In genomic region chr11:67024410-67024809, GRCh38 we compare ENCODE assay signal across 10 cellular contexts. TPM values are rescaled to one million over a fixed set of nuclear protein-coding genes. Genes with fewer than 3 reads are reported as not detected.
A peak's percentile ranks its signal among the peaks of the same experiment; 100 is the strongest.
DNase-seq lines count a peak whose midpoint lies in the region; ATAC-seq and TF ChIP-seq lines count a peak whose summit lies in the region.
"Had no signal": no experiment of that assay in that cellular context is flagged by ENCODE, and none has a peak within 500 bp of the region (broad histone marks: within the 10 kb centered on the region; RNA-seq: fewer than 3 reads in every experiment).

No MANE protein-coding gene starts in this region.

- intact Hi-C loops in activated CD4-positive, alpha-beta memory T cell treated with anti-CD3 and anti-CD28 coated beads for 36 hours (cut with micrococcal nuclease): no loop called here
- intact Hi-C loops in dorsolateral prefrontal cortex (cut with DNase I): no loop called here

- H3K27me3 Mint-ChIP-seq in activated CD4-positive, alpha-beta memory T cell treated with anti-CD3 and anti-CD28 coated beads for 36 hours: peaks cover 35% of the 10 kb centered on the region

- H3K27ac Mint-ChIP-seq in activated CD4-positive, alpha-beta memory T cell treated with anti-CD3 and anti-CD28 coated beads for 36 hours: peak overlapping the region; percentile 60

- H3K27ac ChIP-seq in dorsolateral prefrontal cortex: peak overlapping the region in 14 of 59 donors; percentile 44 to 90 (median 66)
- H3K27ac ChIP-seq: foreskin keratinocyte had no signal

- H3K4me3 ChIP-seq in dorsolateral prefrontal cortex: peak overlapping the region in 44 of 59 donors; percentile 5 to 74 (median 61)

- H3K36me3 Mint-ChIP-seq in activated CD4-positive, alpha-beta memory T cell treated with anti-CD3 and anti-CD28 coated beads for 36 hours: no peaks in the 10 kb centered on the region

- POLR2A ChIA-PET in activated CD4-positive, alpha-beta memory T cell treated with anti-CD3 and anti-CD28 coated beads for 36 hours (lab: Charles Lee): no interaction called here

- DNase-seq in NAMALWA (ENCODE audit: low spot score) (peak; percentile 58), dorsolateral prefrontal cortex (no peak), retina (no peak), NCI-H82 treated with DMSO at 0.1 percent for 48 hours (lab: John Stamatoyannopoulos, UW; ENCODE audit: unreplicated experiment) (no peak), C1 segment of cervical spinal cord (lab: John Stamatoyannopoulos, UW) (no peak)
- peak; percentile 82 for DNase-seq in activated CD4-positive, alpha-beta memory T cell treated with anti-CD3 and anti-CD28 coated beads for 36 hours
- DNase-seq in stimulated activated naive CD4-positive, alpha-beta T cell (lab: John Stamatoyannopoulos, UW): peak in 5 of 6 experiments; percentile 15 to 75 (median 70)
- DNase-seq: foreskin keratinocyte had no signal

- H3K4me3 Mint-ChIP-seq in activated CD4-positive, alpha-beta memory T cell treated with anti-CD3 and anti-CD28 coated beads for 36 hours: peak overlapping the region; percentile 49

- H3K27me3 ChIP-seq in dorsolateral prefrontal cortex: peaks cover 0 to 5% (median 0%) of the 10 kb centered on the region in 45 donors

- no peaks in the 10 kb centered on the region for H3K9me3 Mint-ChIP-seq in activated CD4-positive, alpha-beta memory T cell treated with anti-CD3 and anti-CD28 coated beads for 36 hours

- TF ChIP-seq CTCF in dorsolateral prefrontal cortex (IDR thresholded peaks at IDR 0.05 in 54 of 56, conservative IDR thresholded peaks at IDR 0.05 in 2 of 56; ENCODE audit: low read depth in 1 of 56, partially characterized antibody in 56 of 56): no peak

- no peak for ATAC-seq in GM18909 (IDR thresholded peaks at IDR 0.05; ENCODE audit: poor library complexity, unreplicated experiment)
- ATAC-seq: foreskin keratinocyte had no signal

- H3K4me1 Mint-ChIP-seq in activated CD4-positive, alpha-beta memory T cell treated with anti-CD3 and anti-CD28 coated beads for 36 hours (ENCODE audit: low read depth): peaks cover 33% of the 10 kb centered on the region

- CTCF ChIA-PET in activated CD4-positive, alpha-beta memory T cell treated with anti-CD3 and anti-CD28 coated beads for 36 hours (lab: Charles Lee): no interaction called here

RNA-seq across cellular contexts. Expression of gene SYT12, which starts 1.5 kb away (rescaled TPM):
- not detected for total RNA-seq in activated CD4-positive, alpha-beta memory T cell treated with anti-CD3 and anti-CD28 coated beads for 36 hours
- total RNA-seq in dorsolateral prefrontal cortex: 10 to 100 TPM in 119 of 120 experiments, 1 to 10 TPM in 1; 9.8 to 66.2 (median 35.2) TPM

RNA-seq across cellular contexts. Expression of gene RHOD, which starts 32.2 kb away (rescaled TPM):
- total RNA-seq in activated CD4-positive, alpha-beta memory T cell treated with anti-CD3 and anti-CD28 coated beads for 36 hours: under 1 TPM; 0.57 to 0.87 TPM
- 1 to 10 TPM in 65 of 120 experiments, under 1 TPM in 38, not detected in 17; 0.31 to 5.2 (median 1.2) TPM for total RNA-seq in dorsolateral prefrontal cortex

RNA-seq across cellular contexts. Expression of gene C11orf86, which starts 49.3 kb away (rescaled TPM):
- not detected for total RNA-seq in activated CD4-positive, alpha-beta memory T cell treated with anti-CD3 and anti-CD28 coated beads for 36 hours
- total RNA-seq in dorsolateral prefrontal cortex: not detected
- total RNA-seq: foreskin keratinocyte, omental fat pad had no signal

Comparison
In these comparisons a context has a peak if more than half of its experiments do, and no peak if none do; other contexts are left out.
1. DNase-seq: peak in NAMALWA (single experiment), activated CD4-positive, alpha-beta memory T cell treated with anti-CD3 and anti-CD28 coated beads for 36 hours (single experiment) and stimulated activated naive CD4-positive, alpha-beta T cell (5 of 6); none in dorsolateral prefrontal cortex (0 of 10), retina (single experiment), NCI-H82 treated with DMSO at 0.1 percent for 48 hours (single experiment) and C1 segment of cervical spinal cord (0 of 14).
2. RNA of gene SYT12, which starts 1.5 kb away (total RNA-seq): 9.8 to 66.2 TPM in dorsolateral prefrontal cortex; not detected in activated CD4-positive, alpha-beta memory T cell treated with anti-CD3 and anti-CD28 coated beads for 36 hours; every median in the first group is over 10 times any median in the second.